In the genomic region with DNA sequence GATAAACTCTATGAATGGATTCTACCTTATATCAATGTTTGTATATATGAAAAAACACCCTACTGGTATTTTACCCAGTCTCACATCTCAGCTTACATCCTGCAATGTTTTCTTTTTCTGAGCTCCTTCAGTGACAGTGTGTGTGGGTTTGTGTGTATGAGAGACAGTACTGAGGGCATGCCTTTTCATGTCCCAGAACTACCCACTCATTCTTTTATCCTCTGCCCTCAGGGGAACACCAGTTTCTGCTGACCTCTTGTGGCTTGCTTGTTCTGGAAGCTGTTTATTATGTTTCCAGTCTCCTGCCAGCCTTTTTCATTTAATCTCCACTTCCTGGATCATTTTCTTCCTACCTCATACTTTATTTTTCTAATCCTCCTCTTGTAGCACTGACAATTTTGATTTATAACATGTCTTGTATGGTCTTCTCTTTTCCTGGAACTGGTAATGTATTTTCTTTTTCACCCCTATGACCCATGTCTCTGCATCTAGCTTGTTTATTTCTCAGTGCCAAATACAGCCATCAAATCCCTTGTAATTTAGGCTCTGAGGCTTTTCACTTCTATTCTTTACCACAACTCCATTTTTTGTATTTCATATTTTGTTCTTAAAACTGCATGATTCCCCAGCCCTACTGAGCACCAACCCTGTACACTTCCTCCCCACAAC, we compare ENCODE assay signal across 9 cellular contexts.
A peak's percentile ranks its signal among the peaks of the same experiment; 100 is the strongest.
DNase-seq lines count a peak whose midpoint lies in the region; ATAC-seq and TF ChIP-seq lines count a peak whose summit lies in the region.
"Had no signal": no experiment of that assay in that cellular context is flagged by ENCODE, and none has a peak within 500 bp of the region (broad histone marks: within the 10 kb centered on the region; RNA-seq: fewer than 3 reads in every experiment).

No MANE protein-coding gene starts in this region.

- no peak overlapping the region for H3K4me2 ChIP-seq in smooth muscle cell

- H3K4me3 Mint-ChIP-seq in T-helper 17 cell = no peak overlapping the region
- no peak overlapping the region for H3K4me3 Mint-ChIP-seq in nephron progenitor cell

- H3K36me3 Mint-ChIP-seq in T-helper 17 cell (ENCODE audit: low read depth) (no peaks in the 10 kb centered on the region), nephron progenitor cell (ENCODE audit: low read depth) (no peaks in the 10 kb centered on the region)

- H3K27ac Mint-ChIP-seq in T-helper 17 cell (peak overlapping the region; percentile 83), nephron progenitor cell (no peak overlapping the region)

- H2AFZ ChIP-seq in smooth muscle cell (ENCODE audit: low read depth) = no peak overlapping the region

- TF ChIP-seq CTCF in GM12872 (IDR thresholded peaks at IDR 0.05; ENCODE audit: insufficient read depth, low read depth, low read length) = peak; percentile 21; the same call in 1 of the 3 replicates
- TF ChIP-seq CTCF in smooth muscle cell (IDR thresholded peaks at IDR 0.05; ENCODE audit: borderline replicate concordance, insufficient read depth, poor library complexity, severe bottlenecking) = no peak
- no peak for TF ChIP-seq CTCF in nephron progenitor cell (IDR thresholded peaks at IDR 0.05)

- H3K9me3 ChIP-seq in T-helper 17 cell (ENCODE audit: control insufficient read depth, low read length, poor library complexity, severe bottlenecking) (no peaks in the 10 kb centered on the region), smooth muscle cell (replicated peaks; ENCODE audit: low read depth) (no peaks in the 10 kb centered on the region)

- no peaks in the 10 kb centered on the region for H3K9me3 Mint-ChIP-seq in nephron progenitor cell

- no peaks in the 10 kb centered on the region for H3K27me3 ChIP-seq in smooth muscle cell (ENCODE audit: low read depth)

- H3K4me1 Mint-ChIP-seq in T-helper 17 cell = peaks cover 10% of the 10 kb centered on the region
- H3K4me1 Mint-ChIP-seq in nephron progenitor cell = no peaks in the 10 kb centered on the region

- H3F3A ChIP-seq in smooth muscle cell (ENCODE audit: low read depth) = no peaks in the 10 kb centered on the region

- H3K9ac ChIP-seq in smooth muscle cell (ENCODE audit: low read depth) = no peak overlapping the region

- no peaks in the 10 kb centered on the region for H3K79me2 ChIP-seq in smooth muscle cell (ENCODE audit: low read depth)

- H3K27ac ChIP-seq in smooth muscle cell (ENCODE audit: low read depth) = no peak overlapping the region

- H3K27me3 Mint-ChIP-seq in T-helper 17 cell = no peaks in the 10 kb centered on the region
- H3K27me3 Mint-ChIP-seq in nephron progenitor cell (ENCODE audit: low read depth, poor library complexity) = no peaks in the 10 kb centered on the region

- no peaks in the 10 kb centered on the region for H3K4me1 ChIP-seq in smooth muscle cell (ENCODE audit: low read depth)

- H3K4me3 ChIP-seq in smooth muscle cell = no peak overlapping the region
- H3K4me3 ChIP-seq: lung had no signal

- no peaks in the 10 kb centered on the region for H4K20me1 ChIP-seq in smooth muscle cell (ENCODE audit: low read depth)

- DNase-seq in T-helper 17 cell (no peak), left kidney (ENCODE audit: low read depth, low spot score) (peak; percentile 64), islet precursor cell (no peak), smooth muscle cell (lab: John Stamatoyannopoulos, UW; ENCODE audit: unreplicated experiment) (no peak), nephron progenitor cell (no peak), SW 1271 (lab: John Stamatoyannopoulos, UW) (no peak)

- no peaks in the 10 kb centered on the region for H3K36me3 ChIP-seq in smooth muscle cell (ENCODE audit: low read depth)

- ATAC-seq in HG02642 (IDR thresholded peaks at IDR 0.05; ENCODE audit: poor library complexity, unreplicated experiment) = peak; percentile 91
- ATAC-seq in T-helper 17 cell = peak; percentile 36
